8 cellular contexts compared by ENCODE assay signal in genomic region chr21:41953249-41953830, GRCh38. TPM values are rescaled to one million over a fixed set of nuclear protein-coding genes. Genes with fewer than 3 reads are reported as not detected.
DNase-seq lines count a peak whose midpoint lies in the region; ATAC-seq and TF ChIP-seq lines count a peak whose summit lies in the region.

No MANE protein-coding gene starts in this region.

- H3K27ac Mint-ChIP-seq in HFFc6 = no peak overlapping the region
- H3K27ac Mint-ChIP-seq in activated naive CD8-positive, alpha-beta T cell treated with anti-CD3 and anti-CD28 coated beads, Interleukin-2, amount 10 ng/mL, durations not matched to agents 7 days and 5 days = no peak overlapping the region
- H3K27ac Mint-ChIP-seq in stimulated activated memory B cell treated with anti-CD40 and anti-IgM and Interleukin-4, amounts not matched to agents 10 μg/mL and 1 μg/mL and 100 μg/mL, for 72 hours = no peak overlapping the region

- TF ChIP-seq CTCF in HFFc6 (IDR thresholded peaks at IDR 0.05) = 0 out of 2 replicates have a peak, but pooled peaks have one; percentile 6

- no peaks in the 10 kb centered on the region; the same call in 1 of the 2 replicates for H3K27me3 Mint-ChIP-seq in HFFc6 (ENCODE audit: insufficient read depth)
- peaks cover 9% of the 10 kb centered on the region for H3K27me3 Mint-ChIP-seq in activated naive CD8-positive, alpha-beta T cell treated with anti-CD3 and anti-CD28 coated beads, Interleukin-2, amount 10 ng/mL, durations not matched to agents 7 days and 5 days
- peaks cover 36% of the 10 kb centered on the region for H3K27me3 Mint-ChIP-seq in stimulated activated memory B cell treated with anti-CD40 and anti-IgM and Interleukin-4, amounts not matched to agents 10 μg/mL and 1 μg/mL and 100 μg/mL, for 72 hours

- H3K4me1 Mint-ChIP-seq in HFFc6 (ENCODE audit: low read depth) = peaks cover 68% of the 10 kb centered on the region
- peaks cover 13% of the 10 kb centered on the region for H3K4me1 Mint-ChIP-seq in activated naive CD8-positive, alpha-beta T cell treated with anti-CD3 and anti-CD28 coated beads, Interleukin-2, amount 10 ng/mL, durations not matched to agents 7 days and 5 days
- H3K4me1 Mint-ChIP-seq in stimulated activated memory B cell treated with anti-CD40 and anti-IgM and Interleukin-4, amounts not matched to agents 10 μg/mL and 1 μg/mL and 100 μg/mL, for 72 hours = peaks cover 27% of the 10 kb centered on the region

- DNase-seq in HFFc6 (no peak), COR-L47 (lab: John Stamatoyannopoulos, UW) (no peak), Ammon's horn (ENCODE audit: low spot score) (no peak)
- no peak for DNase-seq in activated naive CD8-positive, alpha-beta T cell treated with anti-CD3 and anti-CD28 coated beads, Interleukin-2, amount 10 ng/mL, durations not matched to agents 7 days and 5 days

- no peak overlapping the region; the same call in 1 of the 2 replicates for H3K9ac ChIP-seq in iPS-20b (ENCODE audit: low read depth, low read length)

- peak; percentile 22 for ATAC-seq in activated naive CD8-positive, alpha-beta T cell treated with anti-CD3 and anti-CD28 coated beads, Interleukin-2, amount 10 ng/mL, durations not matched to agents 7 days and 5 days (ENCODE audit: low read depth)
- peak; percentile 13 for ATAC-seq in stimulated activated memory B cell treated with anti-CD40 and anti-IgM and Interleukin-4, amounts not matched to agents 10 μg/mL and 1 μg/mL and 100 μg/mL, for 72 hours
- ATAC-seq in HG02870 (IDR thresholded peaks at IDR 0.05; ENCODE audit: unreplicated experiment) = no peak

- peaks cover 20% of the 10 kb centered on the region for H3K27me3 ChIP-seq in iPS-20b (ENCODE audit: insufficient read depth, low read length)

- H3K4me3 ChIP-seq in GM08714 (ENCODE audit: low read length) = peak overlapping the region; percentile 77; the same call in 1 of the 2 replicates
- H3K4me3 ChIP-seq in iPS-20b (ENCODE audit: low read length) = peak overlapping the region; percentile 65

- no peaks in the 10 kb centered on the region for H3K9me3 Mint-ChIP-seq in HFFc6
- no peaks in the 10 kb centered on the region for H3K9me3 Mint-ChIP-seq in activated naive CD8-positive, alpha-beta T cell treated with anti-CD3 and anti-CD28 coated beads, Interleukin-2, amount 10 ng/mL, durations not matched to agents 7 days and 5 days
- peaks cover 11% of the 10 kb centered on the region for H3K9me3 Mint-ChIP-seq in stimulated activated memory B cell treated with anti-CD40 and anti-IgM and Interleukin-4, amounts not matched to agents 10 μg/mL and 1 μg/mL and 100 μg/mL, for 72 hours

- POLR2A ChIA-PET in activated naive CD8-positive, alpha-beta T cell treated with anti-CD3 and anti-CD28 coated beads, Interleukin-2, amount 10 ng/mL, durations not matched to agents 7 days and 5 days (lab: Charles Lee) = no interaction called here

- H3K36me3 ChIP-seq in iPS-20b (ENCODE audit: insufficient read depth, low read depth, low read length) = no peaks in the 10 kb centered on the region

- no peak overlapping the region for H3K27ac ChIP-seq in iPS-20b (ENCODE audit: low read length)

- peak overlapping the region; percentile 83 for H3K4me3 Mint-ChIP-seq in HFFc6
- H3K4me3 Mint-ChIP-seq in activated naive CD8-positive, alpha-beta T cell treated with anti-CD3 and anti-CD28 coated beads, Interleukin-2, amount 10 ng/mL, durations not matched to agents 7 days and 5 days = peak overlapping the region; percentile 11
- peak overlapping the region; percentile 51 for H3K4me3 Mint-ChIP-seq in stimulated activated memory B cell treated with anti-CD40 and anti-IgM and Interleukin-4, amounts not matched to agents 10 μg/mL and 1 μg/mL and 100 μg/mL, for 72 hours

- H3K9me3 ChIP-seq in iPS-20b (ENCODE audit: insufficient read depth, low read depth, low read length) = no peaks in the 10 kb centered on the region

- peaks cover 5% of the 10 kb centered on the region; the same call in 1 of the 2 replicates for H3K36me3 Mint-ChIP-seq in HFFc6 (ENCODE audit: low read depth)
- H3K36me3 Mint-ChIP-seq in activated naive CD8-positive, alpha-beta T cell treated with anti-CD3 and anti-CD28 coated beads, Interleukin-2, amount 10 ng/mL, durations not matched to agents 7 days and 5 days = no peaks in the 10 kb centered on the region
- H3K36me3 Mint-ChIP-seq in stimulated activated memory B cell treated with anti-CD40 and anti-IgM and Interleukin-4, amounts not matched to agents 10 μg/mL and 1 μg/mL and 100 μg/mL, for 72 hours = peaks cover 6% of the 10 kb centered on the region

- H3K4me1 ChIP-seq in iPS-20b (ENCODE audit: insufficient read depth, low read length) = peaks cover 17% of the 10 kb centered on the region; the same call in 1 of the 2 replicates

RNA-seq across cellular contexts. Expression of gene C2CD2, which starts 0.5 kb away (rescaled TPM):
- 10 to 100 TPM; 14.4 to 19.9 (median 17.2) TPM for total RNA-seq in HFFc6 (2021; fragmentation: NEBNext Ultra II Directional; extraction: Animal tissue kit (Norgen Biotek cat#: 25700))
- 10 to 100 TPM in 1 of 2 experiments, 1 to 10 TPM in 1; 9.4 to 11.9 TPM for total RNA-seq in activated naive CD8-positive, alpha-beta T cell treated with anti-CD3 and anti-CD28 coated beads, Interleukin-2, amount 10 ng/mL, durations not matched to agents 7 days and 5 days

RNA-seq across cellular contexts. Expression of gene ZBTB21, which starts 56.8 kb away (rescaled TPM):
- total RNA-seq in HFFc6 (2021; fragmentation: NEBNext Ultra II Directional; extraction: Animal tissue kit (Norgen Biotek cat#: 25700)) = 10 to 100 TPM; 16.6 to 19.5 (median 18.9) TPM
- total RNA-seq in activated naive CD8-positive, alpha-beta T cell treated with anti-CD3 and anti-CD28 coated beads, Interleukin-2, amount 10 ng/mL, durations not matched to agents 7 days and 5 days = 10 to 100 TPM; 20.3 to 27.2 TPM

Comparison
In these comparisons a context has a peak if more than half of its experiments do, and no peak if none do; other contexts are left out.
1. H3K4me3 Mint-ChIP-seq: peak in every context shown above with its lines; median percentile 83 in HFFc6; 51 in stimulated activated memory B cell treated with anti-CD40 and anti-IgM and Interleukin-4, amounts not matched to agents 10 μg/mL and 1 μg/mL and 100 μg/mL, for 72 hours; 11 in activated naive CD8-positive, alpha-beta T cell treated with anti-CD3 and anti-CD28 coated beads, Interleukin-2, amount 10 ng/mL, durations not matched to agents 7 days and 5 days.